8 cellular contexts compared by ENCODE assay signal in genomic region chr7:140625908-140626868, GRCh38. TPM values are rescaled to one million over a fixed set of nuclear protein-coding genes. Genes with fewer than 3 reads are reported as not detected.
DNase-seq lines count a peak whose midpoint lies in the region; ATAC-seq, FAIRE-seq and TF ChIP-seq lines count a peak whose summit lies in the region.

No MANE protein-coding gene starts in this region.

- no peak overlapping the region for H3K4me3 ChIP-seq in A549
- H3K4me3 ChIP-seq in MG63 = no peak overlapping the region
- no peak overlapping the region for H3K4me3 ChIP-seq in cardiac fibroblast (replicated peaks in 1 of 2; ENCODE audit: low read depth in 2 of 2, low read length in 2 of 2)
- no peak overlapping the region for H3K4me3 ChIP-seq in suprapubic skin

- TF ChIP-seq EP300 in A549 (IDR thresholded peaks at IDR 0.05) (peak in 1 of 2 experiments; percentile 61; a peak in 2 of 5 replicates), suprapubic skin (IDR thresholded peaks at IDR 0.05) (no peak)

- DNase-seq in A549 (ENCODE audit: low read depth in 1 of 2, low spot score in 1 of 2) (peak; percentile 68 to 83), MG63 (peak; percentile 94), cardiac fibroblast (ENCODE audit: low read depth in 2 of 2) (peak; percentile 97 to 98), kidney tubule cell (ENCODE audit: low spot score) (peak; percentile 99), suprapubic skin (ENCODE audit: low spot score in 2 of 2) (peak; percentile 91 to 92)
- DNase-seq in stimulated activated CD4-positive, alpha-beta T cell treated with anti-CD3 and anti-CD28 coated beads, Interleukin-2, amount 100 ng/mL, for 48 hours = no peak
- DNase-seq in activated naive CD4-positive, alpha-beta T cell treated with anti-CD3 and anti-CD28 coated beads, Interleukin-2, amount 50 U/mL, for 16 hours = no peak

- TF ChIP-seq CTCF in A549 (IDR thresholded peaks at IDR 0.05) (no peak), cardiac fibroblast (IDR thresholded peaks at IDR 0.05; ENCODE audit: low read depth, low read length) (no peak), suprapubic skin (IDR thresholded peaks at IDR 0.05) (no peak)

- FAIRE-seq in A549 (lab: Jason Lieb, UNC) = no peak

- no peak for TF ChIP-seq POLR2A in A549 (IDR thresholded peaks at IDR 0.05; ENCODE audit: low read length)
- TF ChIP-seq POLR2A in suprapubic skin (IDR thresholded peaks at IDR 0.05) = no peak

- H3K4me1 ChIP-seq in A549 (peaks cover 33% of the 10 kb centered on the region), suprapubic skin (peaks cover 18% of the 10 kb centered on the region)

- H3K27me3 ChIP-seq in MG63 (no peaks in the 10 kb centered on the region), suprapubic skin (no peaks in the 10 kb centered on the region)

- H3K9me3 ChIP-seq in A549 = no peaks in the 10 kb centered on the region
- no peaks in the 10 kb centered on the region for H3K9me3 ChIP-seq in MG63
- no peaks in the 10 kb centered on the region for H3K9me3 ChIP-seq in suprapubic skin

- H3K4me2 ChIP-seq in A549 = peak overlapping the region; percentile 63

- 44% methylated on average over 17 of the region's 17 CpGs for WGBS in A549 (ENCODE audit: missing lambda C conversion rate)
- WGBS in suprapubic skin = 50% methylated on average over 17 of the region's 17 CpGs

- ATAC-seq in A549 (peak; percentile 85 to 89), HG02852 (IDR thresholded peaks at IDR 0.05; ENCODE audit: unreplicated experiment) (no peak)

- CTCF ChIA-PET in A549 (lab: Yijun Ruan, JAX) = interaction anchor here (1.0 to 3.2 kb wide), 6 partner anchors 12 to 108 kb away, joined by 3 to 17 read pairs (median 4); no protein-coding TSS in a partner anchor

- peak in 1 of 2 experiments; percentile 12; a peak in 1 of 5 replicates for TF ChIP-seq RAD21 in A549 (conservative IDR thresholded peaks at IDR 0.05 in 1 of 2, IDR thresholded peaks at IDR 0.05 in 1 of 2)

- peaks cover 14% of the 10 kb centered on the region for H3K36me3 ChIP-seq in MG63
- H3K36me3 ChIP-seq in suprapubic skin = no peaks in the 10 kb centered on the region

- H3K27ac ChIP-seq in A549 (peak overlapping the region; percentile 64 to 77), suprapubic skin (peak overlapping the region; percentile 47)

- POLR2A ChIA-PET in A549 (lab: Yijun Ruan, JAX) = no interaction called here

TF ChIP-seq in A549, 52 proteins besides CTCF, POLR2A, EP300 and RAD21 (continues in another document):
- TF ChIP-seq E2F6 (IDR thresholded peaks at IDR 0.05; ENCODE audit: borderline replicate concordance, low read depth) (0 out of 2 replicates have a peak, but pooled peaks have one; percentile 23), USF2 (IDR thresholded peaks at IDR 0.05) (no peak), NPAS2 (CRISPR knock-in tag; IDR thresholded peaks at IDR 0.05; ENCODE audit: borderline replicate concordance) (no peak), KDM1A (IDR thresholded peaks at IDR 0.05; ENCODE audit: low read depth) (no peak), ZNF302 (CRISPR knock-in tag; IDR thresholded peaks at IDR 0.05) (no peak), TP53 (CRISPR knock-in tag; IDR thresholded peaks at IDR 0.05) (no peak), ZSCAN20 (CRISPR knock-in tag; IDR thresholded peaks at IDR 0.05) (no peak), HOXA7 (CRISPR knock-in tag; IDR thresholded peaks at IDR 0.05) (no peak), HOXB5 (CRISPR knock-in tag; IDR thresholded peaks at IDR 0.05) (no peak), CHD4 (IDR thresholded peaks at IDR 0.05; ENCODE audit: borderline replicate concordance) (no peak), JUNB (IDR thresholded peaks at IDR 0.05) (peak; percentile 48; the same call in 1 of the 2 replicates), POLR2AphosphoS2 (conservative IDR thresholded peaks at IDR 0.05; ENCODE audit: low read length) (no peak), TFCP2L1 (CRISPR knock-in tag; IDR thresholded peaks at IDR 0.05) (no peak), SMC3 (IDR thresholded peaks at IDR 0.05) (no peak), EHMT2 (IDR thresholded peaks at IDR 0.05; ENCODE audit: low read depth) (no peak), CHD2 (IDR thresholded peaks at IDR 0.05; ENCODE audit: low read length, partially characterized antibody) (no peak), HMGXB4 (CRISPR knock-in tag; IDR thresholded peaks at IDR 0.05; ENCODE audit: borderline replicate concordance) (no peak), EHF (CRISPR knock-in tag; IDR thresholded peaks at IDR 0.05) (no peak), MYC (IDR thresholded peaks at IDR 0.05; ENCODE audit: borderline replicate concordance, low read length) (no peak), ATOH8 (CRISPR knock-in tag; IDR thresholded peaks at IDR 0.05; ENCODE audit: low read depth) (peak; percentile 39; the same call in 1 of the 2 replicates), GATA3 (IDR thresholded peaks at IDR 0.05; ENCODE audit: borderline replicate concordance) (peak; percentile 81), HOXB13 (CRISPR knock-in tag; IDR thresholded peaks at IDR 0.05; ENCODE audit: low read depth) (no peak), JUN (IDR thresholded peaks at IDR 0.05) (peak in 1 of 2 experiments; percentile 54; a peak in 2 of 5 replicates), BCL3 (IDR thresholded peaks at IDR 0.05) (0 out of 3 replicates have a peak, but pooled peaks have one; percentile 25), MAZ (IDR thresholded peaks at IDR 0.05; ENCODE audit: borderline replicate concordance, low read depth, low read length) (no peak), FOSB (CRISPR knock-in tag; IDR thresholded peaks at IDR 0.05) (no peak)

RNA-seq across cellular contexts. Expression of gene DENND2A, which starts 14.4 kb away (rescaled TPM):
- 0.61 and 0.63 TPM in 2 replicates for polyA plus RNA-seq in A549 (2011; rRNA removed)
- polyA plus RNA-seq in A549 (2012; cell fraction: cytosol; rRNA removed) = 0.28 and 0.44 TPM in 2 replicates
- polyA plus RNA-seq in A549 (2012; cell fraction: nucleus; rRNA removed) = 0.66 and 0.70 TPM in 2 replicates
- polyA plus RNA-seq in A549 (2017; fragmentation: RNase III; extraction: RNeasy Plus Mini Kit Qiagen cat#74134 plus additional on column Dnase treatment) = 0.37 to 0.54 TPM (median 0.38 TPM) in 3 replicates
- polyA minus RNA-seq in A549 (2011; rRNA and poly(A)+ RNA removed) = 2.6 TPM in 2 replicates
- total RNA-seq in MG63 (2014; rRNA removed; shearing (Covaris generic); ENCODE audit: low replicate concordance) = 25.4 and 32.4 TPM in 2 replicates
- 1 to 10 TPM in 3 of 4 donors, under 1 TPM in 1; 0.99 to 5.1 (median 2.2) TPM for total RNA-seq in suprapubic skin

RNA-seq across cellular contexts. Expression of gene ADCK2, which starts 46.6 kb away (rescaled TPM):
- polyA plus RNA-seq in A549 (2011; rRNA removed) (13.1 and 14.7 TPM in 2 replicates), A549 (2017; fragmentation: RNase III; extraction: RNeasy Plus Mini Kit Qiagen cat#74134 plus additional on column Dnase treatment) (12.6 to 16.1 TPM (median 13.9 TPM) in 3 replicates)
- polyA plus RNA-seq in A549 (2012; cell fraction: cytosol; rRNA removed) = 11.3 and 14.3 TPM in 2 replicates
- 11.3 and 11.4 TPM in 2 replicates for polyA plus RNA-seq in A549 (2012; cell fraction: nucleus; rRNA removed)
- 15.6 and 18.1 TPM in 2 replicates for polyA minus RNA-seq in A549 (2011; rRNA and poly(A)+ RNA removed)
- 15.7 and 37.2 TPM in 2 replicates for total RNA-seq in MG63 (2014; rRNA removed; shearing (Covaris generic); ENCODE audit: low replicate concordance)
- 10 to 100 TPM; 41.2 to 65.9 (median 53.3) TPM for total RNA-seq in suprapubic skin

Comparison
In these comparisons a context has a peak if more than half of its experiments do, and no peak if none do; other contexts are left out.
1. DNase-seq: peak in A549 (2 of 2), MG63 (single experiment), cardiac fibroblast (2 of 2), kidney tubule cell (single experiment) and suprapubic skin (2 of 2); none in stimulated activated CD4-positive, alpha-beta T cell treated with anti-CD3 and anti-CD28 coated beads, Interleukin-2, amount 100 ng/mL, for 48 hours (0 of 2) and activated naive CD4-positive, alpha-beta T cell treated with anti-CD3 and anti-CD28 coated beads, Interleukin-2, amount 50 U/mL, for 16 hours (single experiment).